18 cellular contexts compared by ENCODE assay signal in genomic region chr10:132738454-132739224, GRCh38. TPM values are rescaled to one million over a fixed set of nuclear protein-coding genes. Genes with fewer than 3 reads are reported as not detected.
DNase-seq lines count a peak whose midpoint lies in the region; ATAC-seq and TF ChIP-seq lines count a peak whose summit lies in the region.
"Had no signal": no experiment of that assay in that cellular context is flagged by ENCODE, and none has a peak within 500 bp of the region (broad histone marks: within the 10 kb centered on the region; RNA-seq: fewer than 3 reads in every experiment).

No MANE protein-coding gene starts in this region.

- H3K36me3 ChIP-seq in right atrium auricular region: peaks cover 7% of the 10 kb centered on the region

- intact Hi-C loops in Right ventricle myocardium inferior (cut with DNase I): no loop called here
- intact Hi-C loops in head of caudate nucleus (cut with DNase I): loop anchor here (5.0 kb wide), 2 partner anchors 49 to 91 kb away; partner anchors contain the start of gene NKX6-2

- no peak overlapping the region for H3K4me3 ChIP-seq in right atrium auricular region

- TF ChIP-seq CTCF in right atrium auricular region (IDR thresholded peaks at IDR 0.05): no peak

- no peaks in the 10 kb centered on the region for H3K4me1 ChIP-seq in right atrium auricular region

- ATAC-seq in Right ventricle myocardium inferior (peak; percentile 51), GM19035 (IDR thresholded peaks at IDR 0.05; ENCODE audit: unreplicated experiment) (no peak), HG02973 (IDR thresholded peaks at IDR 0.05; ENCODE audit: unreplicated experiment) (no peak)
- ATAC-seq: Panc1 had no signal

- no peak for DNase-seq in Right ventricle myocardium inferior (ENCODE audit: missing footprints)
- DNase-seq in right atrium auricular region (ENCODE audit: low spot score): no peak
- DNase-seq in head of caudate nucleus: peak; percentile 74 to 95 (median 88)
- DNase-seq in middle frontal gyrus (ENCODE audit: extremely low spot score, low spot score): peak; percentile 43
- no peak for DNase-seq in activated CD4-positive, alpha-beta T cell treated with anti-CD3 and anti-CD28 coated beads for 1 hour
- DNase-seq: COR-L47, H9, IMR-90, NCI-H1417 treated with DMSO at 0.1 percent for 48 hours, NCI-H2029, NCI-H510A, NCI-H82 had no signal

- no peaks in the 10 kb centered on the region for H3K27me3 ChIP-seq in right atrium auricular region

- H3K9me3 ChIP-seq in right atrium auricular region: no peaks in the 10 kb centered on the region

- no peak overlapping the region for H3K27ac ChIP-seq in right atrium auricular region
- H3K27ac ChIP-seq in temporal lobe (ENCODE audit: low read depth, low read length): peak overlapping the region; percentile 100
- H3K27ac ChIP-seq: 22Rv1 had no signal

RNA-seq across cellular contexts. Expression of gene NKX6-2, which starts 47.3 kb away (rescaled TPM):
- total RNA-seq in Right ventricle myocardium inferior (not detected), right atrium auricular region (not detected), temporal lobe (not detected)
- total RNA-seq: HT-29, IMR-90 had no signal

Comparison
In these comparisons a context has a peak if more than half of its experiments do, and no peak if none do; other contexts are left out.
1. DNase-seq: peak in head of caudate nucleus (42 of 42) and middle frontal gyrus (single experiment); none in Right ventricle myocardium inferior (single experiment), right atrium auricular region (single experiment) and activated CD4-positive, alpha-beta T cell treated with anti-CD3 and anti-CD28 coated beads for 1 hour (single experiment).